8 cellular contexts compared by ENCODE assay signal in genomic region chr14:21455912-21456667, GRCh38. TPM values are rescaled to one million over a fixed set of nuclear protein-coding genes. Genes with fewer than 3 reads are reported as not detected.
DNase-seq lines count a peak whose midpoint lies in the region; ATAC-seq and TF ChIP-seq lines count a peak whose summit lies in the region.

Gene CHD8, minus strand, starts transcription at chr14:21456123. Its CDS starts 24,480 bp downstream, at chr14:21431643.

- DNase-seq in D341Med (ENCODE audit: low spot score) (peak; percentile 97), endothelial cell (ENCODE audit: low spot score) (peak; percentile 99), midbrain (lab: John Stamatoyannopoulos, UW) (peak; percentile 99)
- DNase-seq in activated CD8-positive, alpha-beta memory T cell treated with anti-CD3 and anti-CD28 coated beads, Interleukin-2, amount 50 U/mL, for 48 hours: peak; percentile 98
- peak; percentile 96 to 98 for DNase-seq in stimulated activated CD8-positive, alpha-beta memory T cell treated with anti-CD3 and anti-CD28 coated beads, Interleukin-2, amount 100 ng/mL, for 48 hours (ENCODE audit: low read depth in 2 of 2)

- peaks cover 3% of the 10 kb centered on the region for H3K27me3 Mint-ChIP-seq in endothelial cell (ENCODE audit: unreplicated experiment)

- H3K4me3 ChIP-seq in HUES64 (ENCODE audit: low read length): peak within 1 kb of the TSS; percentile 78
- H3K4me3 ChIP-seq in OCI-LY1 (ENCODE audit: low read depth, low read length, poor library complexity, severe bottlenecking): peak within 1 kb of the TSS; percentile 85

- WGBS in HUES64: 4% methylated on average over 35 of the region's 36 CpGs

- H3K4me1 ChIP-seq in HUES64 (ENCODE audit: insufficient read depth, low read length) (0 out of 2 replicates have a peak, but pooled peaks cover 6% of the 10 kb centered on the region), OCI-LY1 (ENCODE audit: insufficient read depth, low read length, severe bottlenecking) (peaks cover 28% of the 10 kb centered on the region)

- H3K79me2 ChIP-seq in OCI-LY1 (ENCODE audit: insufficient read depth, low read length): peaks cover 45% of the 10 kb centered on the region

- H3K27me3 ChIP-seq in HUES64 (ENCODE audit: insufficient read depth, low read length) (no peaks in the 10 kb centered on the region), OCI-LY1 (ENCODE audit: insufficient read depth, low read length) (no peaks in the 10 kb centered on the region)

- no peaks in the 10 kb centered on the region for H3K9me3 Mint-ChIP-seq in endothelial cell (ENCODE audit: unreplicated experiment)

- peak within 1 kb of the TSS; percentile 94 for H3K4me2 ChIP-seq in OCI-LY1 (ENCODE audit: low read length)

- H3K27ac Mint-ChIP-seq in endothelial cell (ENCODE audit: unreplicated experiment): peak within 1 kb of the TSS; percentile 100

- no peaks in the 10 kb centered on the region for H4K20me1 ChIP-seq in OCI-LY1 (ENCODE audit: insufficient read depth, low read length)

- peaks cover 43% of the 10 kb centered on the region for H3K36me3 ChIP-seq in HUES64 (ENCODE audit: insufficient read depth, low read length)
- H3K36me3 ChIP-seq in OCI-LY1 (ENCODE audit: insufficient read depth, low read length): peaks cover 22% of the 10 kb centered on the region

- H3K36me3 Mint-ChIP-seq in endothelial cell (ENCODE audit: low read depth, unreplicated experiment): peaks cover 7% of the 10 kb centered on the region

- H3K9ac ChIP-seq in HUES64 (ENCODE audit: low read depth, low read length) (peak within 1 kb of the TSS; percentile 91), OCI-LY1 (ENCODE audit: low read length) (peak within 1 kb of the TSS; percentile 87)

- ATAC-seq in GM21423 (IDR thresholded peaks at IDR 0.05; ENCODE audit: unreplicated experiment): peak; percentile 97

- TF ChIP-seq CTCF in OCI-LY1 (IDR thresholded peaks at IDR 0.05; ENCODE audit: low read length): peak; percentile 71
- peak; percentile 72 for TF ChIP-seq CTCF in endothelial cell (IDR thresholded peaks at IDR 0.05; ENCODE audit: unreplicated experiment)

- H3K9me3 ChIP-seq in HUES64 (ENCODE audit: insufficient read depth, low read depth, low read length) (no peaks in the 10 kb centered on the region), OCI-LY1 (ENCODE audit: low read length) (no peaks in the 10 kb centered on the region)

- peak within 1 kb of the TSS; percentile 95 for H3K4me3 Mint-ChIP-seq in endothelial cell (ENCODE audit: unreplicated experiment)

- H3K27ac ChIP-seq in HUES64 (ENCODE audit: low read depth, low read length): peak within 1 kb of the TSS; percentile 93
- H3K27ac ChIP-seq in OCI-LY1 (ENCODE audit: low read depth, low read length, poor library complexity, severe bottlenecking): peak within 1 kb of the TSS; percentile 91

- H3K4me1 Mint-ChIP-seq in endothelial cell (ENCODE audit: unreplicated experiment): peaks cover 10% of the 10 kb centered on the region

- H3F3A ChIP-seq in OCI-LY1 (ENCODE audit: insufficient read depth, low read length): peaks cover 6% of the 10 kb centered on the region; the same call in 1 of the 2 replicates

- H2AFZ ChIP-seq in OCI-LY1 (ENCODE audit: low read length): peak within 1 kb of the TSS; percentile 76; the same call in 1 of the 2 replicates

- H3K9me2 ChIP-seq in OCI-LY1 (ENCODE audit: low read depth, low read length): no peaks in the 10 kb centered on the region

RNA-seq across cellular contexts. Expression of gene CHD8, which starts in this region (rescaled TPM):
- 56.5 TPM for polyA plus RNA-seq in HUES64 (2013, experiment 1 of 2)
- polyA plus RNA-seq in HUES64 (2013, experiment 2 of 2): 57.4 TPM
- 144 TPM for total RNA-seq in endothelial cell (ENCODE audit: unreplicated experiment)

Comparison
In these comparisons a context has a peak if more than half of its experiments do, and no peak if none do; other contexts are left out.
1. Peak in every context shown above with its lines: DNase-seq, ATAC-seq, H3K4me3 ChIP-seq and H3K27ac ChIP-seq.